Comparison of ENCODE assay signal across 24 cellular contexts in the genomic region with DNA sequence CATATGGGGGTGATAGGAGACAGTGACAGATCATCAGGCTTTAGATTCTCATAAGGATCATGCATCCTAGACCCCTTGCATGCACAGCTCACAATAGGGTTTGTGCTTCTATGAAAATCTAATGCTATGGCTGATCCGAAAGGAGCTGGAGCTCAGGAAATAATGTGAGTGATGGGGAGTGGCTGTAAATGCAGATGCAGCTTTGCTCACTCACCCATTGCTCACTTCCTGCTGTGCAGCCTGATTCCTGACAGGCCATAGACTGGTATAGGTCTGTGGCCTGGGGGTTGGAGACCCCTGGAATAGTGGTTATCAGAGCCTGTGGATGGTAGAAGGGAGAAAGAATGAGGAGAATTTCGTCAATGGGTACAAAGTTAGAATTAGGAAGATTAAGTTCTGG.
DNase-seq lines count a peak whose midpoint lies in the region; ATAC-seq and TF ChIP-seq lines count a peak whose summit lies in the region.
"Had no signal": no experiment of that assay in that cellular context is flagged by ENCODE, and none has a peak within 500 bp of the region (broad histone marks: within the 10 kb centered on the region; RNA-seq: fewer than 3 reads in every experiment).

No MANE protein-coding gene starts in this region.

- H3K27me3 ChIP-seq in RWPE2 (ENCODE audit: insufficient read depth, poor library complexity, severe bottlenecking), result no peaks in the 10 kb centered on the region
- H3K27me3 ChIP-seq: BE2C had no signal

- H3K27ac ChIP-seq in RWPE2 (ENCODE audit: poor library complexity, severe bottlenecking), result no peak overlapping the region
- H3K27ac ChIP-seq: 22Rv1, GM23248, SK-N-MC had no signal

- ATAC-seq in RWPE2 (ENCODE audit: low read depth) (peak; percentile 29; the same call in 1 of the 3 replicates), GM19324 (IDR thresholded peaks at IDR 0.05; ENCODE audit: low FRiP score, unreplicated experiment) (no peak)
- ATAC-seq: K562, Panc1 had no signal

- no peaks in the 10 kb centered on the region for H3K4me1 ChIP-seq in RWPE2 (ENCODE audit: insufficient read depth, poor library complexity, severe bottlenecking)

- H3K4me3 ChIP-seq in RWPE2 (ENCODE audit: severe bottlenecking), result no peak overlapping the region
- no peak overlapping the region for H3K4me3 ChIP-seq in epithelial cell of esophagus (ENCODE audit: low read length)
- H3K4me3 ChIP-seq: GM23248, K562, SK-N-MC had no signal

- DNase-seq in DMS53 (lab: John Stamatoyannopoulos, UW) (peak; percentile 26), DMS53 treated with DMSO at 0.1 percent for 48 hours (lab: John Stamatoyannopoulos, UW; ENCODE audit: unreplicated experiment) (no peak), RWPE2 (ENCODE audit: low spot score) (no peak), epithelial cell of esophagus (ENCODE audit: low read depth) (peak; percentile 51), SW480 (ENCODE audit: low spot score) (no peak), COLO668 (lab: John Stamatoyannopoulos, UW; ENCODE audit: unreplicated experiment) (no peak)
- DNase-seq: ACHN, BE2C, GM23248, H7, Kasumi-1, MV-4-11, NCI-H1105, NCI-H146, NCI-H2029 treated with DMSO at 0.1 percent for 48 hours, NCI-H2227 treated with DMSO at 0.1 percent for 48 hours, NCI-H510A, NCI-H69, SIG-M5 had no signal

- TF ChIP-seq CTCF in RWPE2 (IDR thresholded peaks at IDR 0.05; ENCODE audit: poor library complexity, severe bottlenecking) (no peak), epithelial cell of esophagus (IDR thresholded peaks at IDR 0.05; ENCODE audit: insufficient read depth, low read depth, low read length, missing control alignments) (no peak)

- H3K36me3 ChIP-seq in RWPE2 (ENCODE audit: low read depth), result no peaks in the 10 kb centered on the region
- H3K36me3 ChIP-seq: BE2C had no signal

- no peaks in the 10 kb centered on the region for H3K9me3 ChIP-seq in RWPE2 (ENCODE audit: severe bottlenecking)
- H3K9me3 ChIP-seq: BE2C had no signal

Comparison
In these comparisons a context has a peak if more than half of its experiments do, and no peak if none do; other contexts are left out.
1. DNase-seq: peak in DMS53 (single experiment) and epithelial cell of esophagus (single experiment); none in DMS53 treated with DMSO at 0.1 percent for 48 hours (single experiment), RWPE2 (single experiment), SW480 (single experiment) and COLO668 (single experiment).